14 cellular contexts compared by ENCODE assay signal in genomic region chr6:139308936-139309603, GRCh38. TPM values are rescaled to one million over a fixed set of nuclear protein-coding genes. Genes with fewer than 3 reads are reported as not detected.
DNase-seq lines count a peak whose midpoint lies in the region; ATAC-seq and TF ChIP-seq lines count a peak whose summit lies in the region.
"Had no signal": no experiment of that assay in that cellular context is flagged by ENCODE, and none has a peak within 500 bp of the region (broad histone marks: within the 10 kb centered on the region; RNA-seq: fewer than 3 reads in every experiment).

No MANE protein-coding gene starts in this region.

- no peaks in the 10 kb centered on the region for H3K9me3 ChIP-seq in colonic mucosa
- H3K9me3 ChIP-seq: SK-N-SH, tibial artery had no signal

- no peak for TF ChIP-seq CTCF in colonic mucosa (IDR thresholded peaks at IDR 0.05)

- DNase-seq in CD1c-positive myeloid dendritic cell (ENCODE audit: extremely low spot score) (peak; percentile 77), colonic mucosa (peak; percentile 47), mucosa of gallbladder (ENCODE audit: low spot score) (peak; percentile 32), T-helper 2 cell (no peak)
- DNase-seq in effector CD8-positive, alpha-beta T cell (lab: John Stamatoyannopoulos, UW) = no peak
- DNase-seq: activated T-cell treated with anti-CD3 and anti-CD28 coated beads, Interleukin-2, amount 50 U/mL, for 48 hours; DMS 273 treated with DMSO at 0.1 percent for 48 hours; NCI-H524; SK-N-SH had no signal

- H3K4me3 ChIP-seq in colonic mucosa = no peak overlapping the region
- H3K4me3 ChIP-seq: tibial artery had no signal

- no peak overlapping the region for H3K9ac ChIP-seq in colonic mucosa (ENCODE audit: low read depth in 2 of 2, low read length in 2 of 2)
- H3K9ac ChIP-seq: KMS-11, SK-N-SH had no signal

- no peaks in the 10 kb centered on the region for H3K36me3 ChIP-seq in colonic mucosa
- H3K36me3 ChIP-seq: tibial artery had no signal

- ATAC-seq in HG02938 (IDR thresholded peaks at IDR 0.05; ENCODE audit: unreplicated experiment) (peak; percentile 26), GM21360 (IDR thresholded peaks at IDR 0.05; ENCODE audit: unreplicated experiment) (no peak), GM21367 (IDR thresholded peaks at IDR 0.05; ENCODE audit: unreplicated experiment) (no peak)

- H3K4me1 ChIP-seq in colonic mucosa = no peaks in the 10 kb centered on the region

- intact Hi-C loops in colonic mucosa (cut with DNase I) = no loop called here

- no peaks in the 10 kb centered on the region for H3K27me3 ChIP-seq in colonic mucosa
- H3K27me3 ChIP-seq: tibial artery had no signal

- H3K27ac ChIP-seq in colonic mucosa = peak overlapping the region; percentile 23
- H3K27ac ChIP-seq: KMS-11, tibial artery had no signal

RNA-seq across cellular contexts. Expression of gene TXLNB, which starts 17.3 kb away (rescaled TPM):
- total RNA-seq in colonic mucosa = under 1 TPM; 0.22 to 0.29 TPM
- total RNA-seq in mucosa of gallbladder = 0.75 TPM

Comparison
In these comparisons a context has a peak if more than half of its experiments do, and no peak if none do; other contexts are left out.
1. DNase-seq: peak in CD1c-positive myeloid dendritic cell (single experiment), colonic mucosa (single experiment) and mucosa of gallbladder (single experiment); none in T-helper 2 cell (0 of 5) and effector CD8-positive, alpha-beta T cell (single experiment).